In the genomic region with DNA sequence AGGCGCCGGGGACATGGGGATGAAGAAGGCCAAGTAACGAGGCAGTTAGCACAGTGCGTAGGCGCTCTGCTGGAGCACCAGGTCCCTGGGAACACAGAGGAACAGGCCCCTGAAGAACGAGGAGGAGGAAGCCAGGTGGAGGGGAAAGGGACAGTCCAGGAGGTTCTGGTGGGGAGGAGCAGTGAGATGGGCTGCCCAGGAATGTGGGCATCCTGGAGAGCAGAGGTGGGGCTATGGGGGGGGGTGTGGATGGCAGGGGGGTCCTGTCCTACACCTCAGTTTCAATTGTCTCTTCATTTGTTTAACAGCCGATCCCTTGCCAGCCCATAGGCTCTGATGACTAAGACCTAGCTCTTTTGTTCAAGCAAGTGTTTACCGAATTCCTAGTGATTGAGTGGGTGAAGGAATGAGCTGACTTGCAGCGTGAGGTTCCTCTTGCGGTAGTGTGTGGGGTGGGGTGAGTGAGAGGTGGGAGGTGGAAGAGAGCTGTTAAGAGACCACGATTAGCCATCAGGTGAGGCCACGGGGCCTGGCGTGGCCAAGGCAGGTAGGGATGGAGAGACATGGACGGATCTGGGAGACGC, we compare ENCODE assay signal across 8 cellular contexts. TPM values are rescaled to one million over a fixed set of nuclear protein-coding genes. Genes with fewer than 3 reads are reported as not detected.
DNase-seq lines count a peak whose midpoint lies in the region; TF ChIP-seq lines count a peak whose summit lies in the region.

No MANE protein-coding gene starts in this region.

- peak overlapping the region; percentile 11 for H3K4me3 Mint-ChIP-seq in Calu3 (ENCODE audit: low read depth, unreplicated experiment)
- H3K4me3 Mint-ChIP-seq in progenitor cell of endocrine pancreas (ENCODE audit: low read depth) = no peak overlapping the region

- peak overlapping the region; percentile 53 for H3K9ac ChIP-seq in SK-N-SH

- H3K4me1 Mint-ChIP-seq in Calu3 (ENCODE audit: low read depth, unreplicated experiment) (peaks cover 18% of the 10 kb centered on the region), progenitor cell of endocrine pancreas (ENCODE audit: low read depth) (peaks cover 21% of the 10 kb centered on the region)

- in situ Hi-C loops in KBM-7 (cut with MboI; ENCODE audit: low pct_unique_long_range_greater_than_20kb, low sequenced_read_pairs) = no loop called here

- TF ChIP-seq POLR2A in esophagus muscularis mucosa (IDR thresholded peaks at IDR 0.05; ENCODE audit: low read depth) = no peak

- TF ChIP-seq RAD21 in SK-N-SH (IDR thresholded peaks at IDR 0.05; ENCODE audit: low read length) = no peak

- intact Hi-C loops in Calu3 (cut with micrococcal nuclease; ENCODE audit: unreplicated experiment) (no loop called here), esophagus muscularis mucosa (cut with DNase I) (no loop called here)

- TF ChIP-seq CTCF in Calu3 (IDR thresholded peaks at IDR 0.05; ENCODE audit: unreplicated experiment) (no peak), SK-N-SH (IDR thresholded peaks at IDR 0.05) (no peak), esophagus muscularis mucosa (IDR thresholded peaks at IDR 0.05) (no peak), progenitor cell of endocrine pancreas (IDR thresholded peaks at IDR 0.05; ENCODE audit: unreplicated experiment) (no peak), WERI-Rb-1 (IDR thresholded peaks at IDR 0.05; ENCODE audit: low read depth, low read length) (no peak)

- no peak overlapping the region for H2AFZ ChIP-seq in SK-N-SH (ENCODE audit: low read depth)

- H3K36me3 ChIP-seq in SK-N-SH (replicated peaks in 1 of 2; ENCODE audit: control insufficient read depth in 1 of 2, insufficient read depth in 2 of 2, low read length in 1 of 2) (peaks cover 12 to 42% of the 10 kb centered on the region in 2 experiments), esophagus muscularis mucosa (peaks cover 23 to 66% (median 56%) of the 10 kb centered on the region in 4 donors), WERI-Rb-1 (peaks cover 87% of the 10 kb centered on the region)

- peak overlapping the region in 1 of 2 experiments; percentile 70; a peak in 2 of 4 replicates for H3K27ac ChIP-seq in SK-N-SH (ENCODE audit: low read depth in 2 of 2, low read length in 1 of 2)
- H3K27ac ChIP-seq in esophagus muscularis mucosa (replicated peaks in 1 of 4) = peak overlapping the region; percentile 63 to 73 (median 66)
- no peak overlapping the region for H3K27ac ChIP-seq in WERI-Rb-1

- no peaks in the 10 kb centered on the region for H3K27me3 ChIP-seq in SK-N-SH (ENCODE audit: insufficient read depth)
- H3K27me3 ChIP-seq in esophagus muscularis mucosa = no peaks in the 10 kb centered on the region
- H3K27me3 ChIP-seq in WERI-Rb-1 (ENCODE audit: insufficient read depth, low read depth, severe bottlenecking) = no peaks in the 10 kb centered on the region

- peak overlapping the region; percentile 77 for H3K4me2 ChIP-seq in SK-N-SH

- H3K27ac Mint-ChIP-seq in Calu3 (ENCODE audit: unreplicated experiment) = peak overlapping the region; percentile 85
- H3K27ac Mint-ChIP-seq in progenitor cell of endocrine pancreas = peak overlapping the region; percentile 93

- DNase-seq in Calu3 (peak; percentile 50), SK-N-SH (no peak), esophagus muscularis mucosa (ENCODE audit: extremely low spot score) (no peak), progenitor cell of endocrine pancreas (ENCODE audit: low spot score, unreplicated experiment) (no peak), NK-92 (lab: John Stamatoyannopoulos, UW; ENCODE audit: unreplicated experiment) (no peak), KBM-7 (no peak), NCI-H1436 (lab: John Stamatoyannopoulos, UW) (no peak), WERI-Rb-1 (no peak)

- H3K4me3 ChIP-seq in SK-N-SH (ENCODE audit: low read depth in 2 of 2, low read length in 1 of 2) (peak overlapping the region in 1 of 2 experiments; percentile 29; a peak in 1 of 4 replicates), esophagus muscularis mucosa (no peak overlapping the region), WERI-Rb-1 (ENCODE audit: low read depth, low read length) (no peak overlapping the region)

- H3K9me3 ChIP-seq in SK-N-SH (no peaks in the 10 kb centered on the region), esophagus muscularis mucosa (no peaks in the 10 kb centered on the region), WERI-Rb-1 (ENCODE audit: severe bottlenecking) (no peaks in the 10 kb centered on the region)

- H3F3A ChIP-seq in SK-N-SH (replicated peaks; ENCODE audit: insufficient read depth) = peaks cover 7% of the 10 kb centered on the region

- peaks cover 15% of the 10 kb centered on the region for H3K36me3 Mint-ChIP-seq in Calu3 (ENCODE audit: insufficient read depth, unreplicated experiment)
- H3K36me3 Mint-ChIP-seq in progenitor cell of endocrine pancreas (ENCODE audit: insufficient read depth) = peaks cover 22% of the 10 kb centered on the region

- no peaks in the 10 kb centered on the region for H3K9me2 ChIP-seq in SK-N-SH

- TF ChIP-seq EP300 in SK-N-SH (IDR thresholded peaks at IDR 0.05; ENCODE audit: borderline replicate concordance in 1 of 2, low read depth in 1 of 2, low read length in 1 of 2) = no peak
- TF ChIP-seq EP300 in esophagus muscularis mucosa (IDR thresholded peaks at IDR 0.05) = no peak

- no TSS peak for BruUV-seq in Calu3 (replicated peaks; lab: Mats Ljungman, UMichigan)

- WGBS in SK-N-SH (ENCODE audit: low lambda C conversion rate) = 59% methylated on average over 15 of the region's 15 CpGs
- WGBS in esophagus muscularis mucosa = 58% methylated on average over 15 of the region's 15 CpGs

- POLR2A ChIA-PET in SK-N-SH (lab: Yijun Ruan, JAX) = no interaction called here

- H3K9me3 Mint-ChIP-seq in Calu3 (ENCODE audit: low read depth, unreplicated experiment) (no peaks in the 10 kb centered on the region), progenitor cell of endocrine pancreas (ENCODE audit: low read depth) (no peaks in the 10 kb centered on the region)

- CTCF ChIA-PET in Calu3 (lab: Charles Lee) = interaction anchor here (0.7 to 0.9 kb wide), 6 partner anchors 12 to 49 kb away, joined by 3 to 4 read pairs (median 4); a partner anchor contains a TSS
- CTCF ChIA-PET in SK-N-SH (lab: Yijun Ruan, JAX) = interaction anchor here (1.2 to 1.5 kb wide), 2 partner anchors 15 to 210 kb away, joined by 3 to 7 read pairs; a partner anchor contains a TSS

- peaks cover 49% of the 10 kb centered on the region for H3K79me2 ChIP-seq in SK-N-SH (ENCODE audit: insufficient read depth)

- H4K20me1 ChIP-seq in SK-N-SH (ENCODE audit: insufficient read depth) = no peaks in the 10 kb centered on the region

- H3K4me1 ChIP-seq in SK-N-SH (ENCODE audit: control insufficient read depth in 1 of 2, insufficient read depth in 2 of 2, low read depth in 1 of 2, low read length in 1 of 2) (peaks cover 0 to 23% of the 10 kb centered on the region in 2 experiments; a peak in 3 of 4 replicates), esophagus muscularis mucosa (peaks cover 82 to 85% (median 84%) of the 10 kb centered on the region in 4 donors)

- H3K27me3 Mint-ChIP-seq in Calu3 (ENCODE audit: unreplicated experiment) = no peaks in the 10 kb centered on the region
- no peaks in the 10 kb centered on the region for H3K27me3 Mint-ChIP-seq in progenitor cell of endocrine pancreas

TF ChIP-seq in SK-N-SH, 30 proteins besides CTCF, POLR2A, EP300 and RAD21 (continues in another document):
- TF ChIP-seq FOSL2 (IDR thresholded peaks at IDR 0.05; ENCODE audit: borderline replicate concordance, low read depth) (peak; percentile 80), ELF1 (IDR thresholded peaks at IDR 0.05) (no peak), TAF1 (IDR thresholded peaks at IDR 0.05; ENCODE audit: borderline replicate concordance, low read depth, low read length) (no peak), EZH2phosphoT487 (IDR thresholded peaks at IDR 0.05; ENCODE audit: borderline replicate concordance, low read depth) (no peak), GATA2 (CRISPR knock-in tag; IDR thresholded peaks at IDR 0.05) (no peak), JUND (IDR thresholded peaks at IDR 0.05) (peak; percentile 59), SMC3 (IDR thresholded peaks at IDR 0.05; ENCODE audit: low read depth, low read length) (no peak), TCF12 (IDR thresholded peaks at IDR 0.05) (peak; percentile 19; the same call in 1 of the 2 replicates), GABPA (IDR thresholded peaks at IDR 0.05; ENCODE audit: low read depth) (no peak), CHD2 (IDR thresholded peaks at IDR 0.05; ENCODE audit: low read length, partially characterized antibody) (no peak), RXRA (IDR thresholded peaks at IDR 0.05; ENCODE audit: borderline replicate concordance, low read depth) (no peak)

RNA-seq across cellular contexts. Expression of a gene that starts 8.4 kb away (rescaled TPM):
- 0.66 TPM in 1 of 2 replicates, not detected in the other for total RNA-seq in Calu3 (2022)
- polyA plus RNA-seq in SK-N-SH (2012; rRNA removed) = 0.19 TPM in 1 of 2 replicates, not detected in the other
- polyA plus RNA-seq in SK-N-SH (2012; cell fraction: cytosol; rRNA removed) = not detected in 2 replicates
- 0.26 and 0.49 TPM in 2 replicates for polyA plus RNA-seq in SK-N-SH (2012; cell fraction: nucleus; rRNA removed)
- total RNA-seq in esophagus muscularis mucosa = 10 to 100 TPM; 10.4 to 22.3 (median 12.0) TPM
- 19.9 and 21.3 TPM in 2 replicates for total RNA-seq in progenitor cell of endocrine pancreas

RNA-seq across cellular contexts. Expression of a gene that starts 30.4 kb away (rescaled TPM):
- total RNA-seq in Calu3 (2022) (28.7 and 29.9 TPM in 2 replicates), esophagus muscularis mucosa (10 to 100 TPM; 39.5 to 94.2 (median 55.6) TPM), progenitor cell of endocrine pancreas (38.2 and 38.8 TPM in 2 replicates)
- polyA plus RNA-seq in SK-N-SH (2012; rRNA removed) = 28.6 and 30.4 TPM in 2 replicates
- 17.5 and 25.6 TPM in 2 replicates for polyA plus RNA-seq in SK-N-SH (2012; cell fraction: cytosol; rRNA removed)
- polyA plus RNA-seq in SK-N-SH (2012; cell fraction: nucleus; rRNA removed) = 20.1 and 21.2 TPM in 2 replicates

RNA-seq across cellular contexts. Expression of a gene that starts 30.6 kb away (rescaled TPM):
- total RNA-seq in Calu3 (2022) = 3.7 and 4.1 TPM in 2 replicates
- polyA plus RNA-seq in SK-N-SH (2012; rRNA removed) = 9.4 and 13.3 TPM in 2 replicates
- polyA plus RNA-seq in SK-N-SH (2012; cell fraction: cytosol; rRNA removed) = 5.8 and 7.4 TPM in 2 replicates
- polyA plus RNA-seq in SK-N-SH (2012; cell fraction: nucleus; rRNA removed) = 44.4 and 51.5 TPM in 2 replicates
- total RNA-seq in esophagus muscularis mucosa = 1 to 10 TPM; 4.3 to 8.4 (median 6.2) TPM
- 11.5 and 11.7 TPM in 2 replicates for total RNA-seq in progenitor cell of endocrine pancreas

RNA-seq across cellular contexts. Expression of a gene that starts 35.0 kb away (rescaled TPM):
- 14.6 and 14.7 TPM in 2 replicates for total RNA-seq in Calu3 (2022)
- polyA plus RNA-seq in SK-N-SH (2012; rRNA removed) = 23.1 and 31.7 TPM in 2 replicates
- polyA plus RNA-seq in SK-N-SH (2012; cell fraction: cytosol; rRNA removed) = 15.8 and 23.1 TPM in 2 replicates
- polyA plus RNA-seq in SK-N-SH (2012; cell fraction: nucleus; rRNA removed) = 12.1 and 15.0 TPM in 2 replicates
- 10 to 100 TPM; 10.4 to 20.7 (median 14.1) TPM for total RNA-seq in esophagus muscularis mucosa
- total RNA-seq in progenitor cell of endocrine pancreas = 15.5 and 16.3 TPM in 2 replicates

RNA-seq across cellular contexts. Expression of a gene that starts 35.1 kb away (rescaled TPM):
- total RNA-seq in Calu3 (2022) (34.3 and 49.6 TPM in 2 replicates), esophagus muscularis mucosa (10 to 100 TPM; 22.9 to 34.0 (median 29.4) TPM), progenitor cell of endocrine pancreas (68.3 and 74.8 TPM in 2 replicates)
- 41.5 and 49.5 TPM in 2 replicates for polyA plus RNA-seq in SK-N-SH (2012; rRNA removed)
- 19.7 and 29.6 TPM in 2 replicates for polyA plus RNA-seq in SK-N-SH (2012; cell fraction: cytosol; rRNA removed)
- 74.3 and 77.1 TPM in 2 replicates for polyA plus RNA-seq in SK-N-SH (2012; cell fraction: nucleus; rRNA removed)
